Comparison of ENCODE assay signal across 1 cellular context in genomic region chr6:83883240-83883639, GRCh38.
TF ChIP-seq lines count a peak whose summit lies in the region.

No MANE protein-coding gene starts in this region.

TF ChIP-seq in HEK293, 187 proteins besides CTCF, POLR2A, EP300 and RAD21 (continued from another document):
- TF ChIP-seq ZNF830 (tag by site-specific recombination; IDR thresholded peaks at IDR 0.05; ENCODE audit: low read depth): 0 out of 2 replicates have a peak, but pooled peaks have one; percentile 21
- TF ChIP-seq ZNF558 (tag by site-specific recombination; IDR thresholded peaks at IDR 0.05): no peak; the same call in 1 of the 2 replicates
- TF ChIP-seq GLIS1 (tag by site-specific recombination; IDR thresholded peaks at IDR 0.05): no peak
- TF ChIP-seq KLF7 (tag by site-specific recombination; IDR thresholded peaks at IDR 0.05; ENCODE audit: borderline replicate concordance): no peak
- no peak for TF ChIP-seq ZNF274 (IDR thresholded peaks at IDR 0.05; ENCODE audit: low read length)
- TF ChIP-seq ZNF274 (tag by site-specific recombination; IDR thresholded peaks at IDR 0.05; ENCODE audit: borderline replicate concordance): no peak
